In genomic region chr4:186551849-186552248, GRCh38 we compare ENCODE assay signal across 30 cellular contexts. TPM values are rescaled to one million over a fixed set of nuclear protein-coding genes. Genes with fewer than 3 reads are reported as not detected.
"Had no signal": no experiment of that assay in that cellular context is flagged by ENCODE, and none has a peak within 500 bp of the region (broad histone marks: within the 10 kb centered on the region; RNA-seq: fewer than 3 reads in every experiment).

No MANE protein-coding gene starts in this region.

- DNase-seq: stimulated activated CD4-positive, alpha-beta T cell treated with anti-CD3 and anti-CD28 coated beads, Interleukin-2, amount 100 ng/mL, for 48 hours; stimulated activated CD4-positive, alpha-beta T cell treated with anti-CD3 and anti-CD28 coated beads, Interleukin-4, amount 100 ng/mL, for 1 hour; stimulated activated CD4-positive, alpha-beta T cell treated with anti-CD3 and anti-CD28 coated beads, Interleukin-4, amount 100 ng/mL, for 24 hours; stimulated activated CD4-positive, alpha-beta T cell treated with anti-CD3 and anti-CD28 coated beads, Interleukin-4, amount 100 ng/mL, for 4 hours; stimulated activated CD8-positive, alpha-beta memory T cell treated with anti-CD3 and anti-CD28 coated beads, Interleukin-4, amount 100 ng/mL, for 48 hours; stimulated activated naive B cell treated with anti-CD40 and anti-IgM and Interleukin-4, amounts not matched to agents 10 μg/mL and 1 μg/mL and 100 μg/mL, for 72 hours; stimulated activated naive CD4-positive, alpha-beta T cell; stimulated activated naive CD4-positive, alpha-beta T cell treated with Interleukin-2 at 50 U/mL for 16 hours; stimulated activated naive CD8-positive, alpha-beta T cell treated with anti-CD3 and anti-CD28 coated beads, Interleukin-15, amount 100 ng/mL, for 72 hours; stimulated activated naive CD8-positive, alpha-beta T cell treated with anti-CD3 and anti-CD28 coated beads, Interleukin-15, Interleukin-2, amounts not matched to agents 100 U/mL and 50 U/mL, for 24 hours; stomach; substantia nigra; testis; thyroid gland; tibial artery; transverse colon; trophoblast cell; upper lobe of left lung; upper lobe of right lung; uterus had no signal

- H3K9me3 ChIP-seq: stomach, suprapubic skin, testis, thoracic aorta, thyroid gland, tibial artery, tibial nerve, transverse colon, upper lobe of right lung, uterus, vagina had no signal

- H3K36me3 ChIP-seq: stomach, suprapubic skin, thoracic aorta, thyroid gland, tibial artery, tibial nerve, transverse colon, upper lobe of left lung, upper lobe of right lung, uterus, vagina had no signal

- H3K27me3 ChIP-seq: testis, thyroid gland, vagina had no signal

- H3K4me1 ChIP-seq: upper lobe of right lung had no signal

- H3K27ac ChIP-seq: stomach, suprapubic skin, testis, thoracic aorta, thyroid gland, tibial artery, tibial nerve, transverse colon, upper lobe of left lung, upper lobe of right lung, uterus, vagina had no signal

- H3K4me3 ChIP-seq: stomach, suprapubic skin, testis, thoracic aorta, thyroid gland, tibial artery, tibial nerve, transverse colon, upper lobe of left lung, upper lobe of right lung, uterus, vagina had no signal

- ATAC-seq: stimulated activated effector memory CD8-positive, alpha-beta T cell treated with anti-CD3 and anti-CD28 coated beads, Interleukin-12 subunit alpha, Interleukin-12 subunit beta, amount 100 ng/mL, for 72 hours; stimulated activated memory B cell treated with anti-CD40 and anti-IgM and Interleukin-4, amounts not matched to agents 10 μg/mL and 1 μg/mL and 100 μg/mL, for 72 hours; stimulated activated naive B cell treated with anti-CD40 and anti-IgM and Interleukin-4, amounts not matched to agents 10 μg/mL and 1 μg/mL and 100 μg/mL, for 72 hours; stimulated activated naive CD8-positive, alpha-beta T cell treated with anti-CD3 and anti-CD28 coated beads, Interleukin-15, amount 100 ng/mL, for 72 hours; stimulated activated naive CD8-positive, alpha-beta T cell treated with anti-CD3 and anti-CD28 coated beads, Interleukin-15, Interleukin-2, amounts not matched to agents 100 U/mL and 50 U/mL, for 24 hours; upper lobe of right lung had no signal

RNA-seq across cellular contexts. Expression of gene MTNR1A, which starts 3.5 kb away (rescaled TPM):
- total RNA-seq: subcutaneous adipose tissue, suprapubic skin, thoracic aorta, thyroid gland, tibial nerve, upper lobe of left lung, upper lobe of right lung, ureter, vagina had no signal
- polyA plus RNA-seq: stomach, thymus, urinary bladder had no signal
